11 cellular contexts compared by ENCODE assay signal in genomic region chr4:38078590-38079381, GRCh38.
DNase-seq lines count a peak whose midpoint lies in the region; ATAC-seq, FAIRE-seq and TF ChIP-seq lines count a peak whose summit lies in the region.
"Had no signal": no experiment of that assay in that cellular context is flagged by ENCODE, and none has a peak within 500 bp of the region (broad histone marks: within the 10 kb centered on the region; RNA-seq: fewer than 3 reads in every experiment).

No MANE protein-coding gene starts in this region.

- peaks cover 0 to 3% (median 0%) of the 10 kb centered on the region in 3 donors for H3K36me3 ChIP-seq in pancreas

- DNase-seq in Caki2 (ENCODE audit: low read depth), result peak; percentile 37
- DNase-seq in dermis blood vessel endothelial cell, result peak; percentile 60
- no peak for DNase-seq in pancreas
- DNase-seq in NCI-H2171 treated with DMSO at 0.1 percent for 48 hours (lab: John Stamatoyannopoulos, UW), result no peak
- no peak for DNase-seq in NCI-H2196 treated with DMSO at 0.1 percent for 48 hours (lab: John Stamatoyannopoulos, UW; ENCODE audit: unreplicated experiment)
- no peak for DNase-seq in NCI-H2171 (lab: John Stamatoyannopoulos, UW)
- no peak for DNase-seq in GM10248 (ENCODE audit: extremely low spot score)

- no peaks in the 10 kb centered on the region for H3K27me3 ChIP-seq in pancreas

- H3K9me3 Mint-ChIP-seq in IgD-negative memory B cell, result no peaks in the 10 kb centered on the region
- H3K9me3 Mint-ChIP-seq: natural killer cell treated with Interleukin-12 subunit alpha and Interleukin-12 subunit beta and Interleukin-15 and Interleukin-18, amount 100 ng/mL, for 72 hours had no signal

- peaks cover 0 to 16% (median 0%) of the 10 kb centered on the region in 3 donors for H3K4me1 ChIP-seq in pancreas

- no peak overlapping the region for H3K4me3 ChIP-seq in pancreas

- in situ Hi-C loops in Caki2 (cut with HindIII; ENCODE audit: low pct_unique_long_range_greater_than_20kb, low sequenced_read_pairs), result no loop called here

- intact Hi-C loops in pancreas (cut with DNase I), result loop anchor here in 1 of 3 donors (10.0 kb wide), 1 partner anchor 66 kb away; no protein-coding TSS in a partner anchor

- peak in 3 of 4 donors; percentile 29 to 62 (median 37) for ATAC-seq in pancreas

- POLR2A ChIA-PET in GM10248 (lab: Yijun Ruan, JAX), result interaction anchor here (0.5 to 2.1 kb wide), 6 partner anchors 37 to 77 kb away, joined by 3 to 5 read pairs (median 3); no protein-coding TSS in a partner anchor

- no peaks in the 10 kb centered on the region for H3K9me3 ChIP-seq in pancreas

- FAIRE-seq in pancreas (lab: Jason Lieb, UNC), result no peak
- FAIRE-seq: H1, TTC549 had no signal

- H3K27ac Mint-ChIP-seq in IgD-negative memory B cell, result peak overlapping the region in 2 of 3 donors; percentile 26 to 62

- no peak overlapping the region for H3K4me3 Mint-ChIP-seq in IgD-negative memory B cell
- H3K4me3 Mint-ChIP-seq: natural killer cell treated with Interleukin-12 subunit alpha and Interleukin-12 subunit beta and Interleukin-15 and Interleukin-18, amount 100 ng/mL, for 72 hours had no signal

- CTCF ChIA-PET in GM10248 (lab: Yijun Ruan, JAX), result interaction anchor here (0.6 to 2.2 kb wide), 12 partner anchors 8 to 101 kb away, joined by 3 to 12 read pairs (median 4); no protein-coding TSS in a partner anchor

- peaks cover 21% of the 10 kb centered on the region for H3K36me3 Mint-ChIP-seq in IgD-negative memory B cell
- H3K36me3 Mint-ChIP-seq: natural killer cell treated with Interleukin-12 subunit alpha and Interleukin-12 subunit beta and Interleukin-15 and Interleukin-18, amount 100 ng/mL, for 72 hours had no signal

- TF ChIP-seq CTCF in pancreas (IDR thresholded peaks at IDR 0.05) (no peak), GM10248 (IDR thresholded peaks at IDR 0.05; ENCODE audit: control extremely low read depth, extremely low read depth, low read depth, missing control alignments) (no peak)

- 57 to 74% methylated on average over 6 of the region's 6 CpGs for WGBS in pancreas, 2 donors

- peaks cover 0 to 7% (median 4%) of the 10 kb centered on the region in 3 donors for H3K4me1 Mint-ChIP-seq in IgD-negative memory B cell

- peak overlapping the region in 2 of 4 donors; percentile 43 to 66 for H3K27ac ChIP-seq in pancreas

- no peaks in the 10 kb centered on the region for H3K27me3 Mint-ChIP-seq in IgD-negative memory B cell
- H3K27me3 Mint-ChIP-seq: natural killer cell treated with Interleukin-12 subunit alpha and Interleukin-12 subunit beta and Interleukin-15 and Interleukin-18, amount 100 ng/mL, for 72 hours had no signal

Comparison
In these comparisons a context has a peak if more than half of its experiments do, and no peak if none do; other contexts are left out.
1. DNase-seq: peak in Caki2 (single experiment) and dermis blood vessel endothelial cell (single experiment); none in pancreas (0 of 6), NCI-H2171 treated with DMSO at 0.1 percent for 48 hours (single experiment), NCI-H2196 treated with DMSO at 0.1 percent for 48 hours (single experiment), NCI-H2171 (single experiment) and GM10248 (single experiment).